ENCODE assay signal across 1 cellular context in genomic region chr13:52009985-52010384, GRCh38.
TF ChIP-seq lines count a peak whose summit lies in the region.

No MANE protein-coding gene starts in this region.

TF ChIP-seq in HEK293, 187 proteins besides CTCF, POLR2A, EP300 and RAD21:
- TF ChIP-seq ZNF747 (tag by site-specific recombination; IDR thresholded peaks at IDR 0.05) (no peak), ZNF354C (tag by site-specific recombination; IDR thresholded peaks at IDR 0.05; ENCODE audit: borderline replicate concordance, low read depth) (no peak), ZBTB26 (tag by site-specific recombination; optimal IDR thresholded peaks at IDR 0.05) (no peak), ZNF830 (tag by site-specific recombination; IDR thresholded peaks at IDR 0.05; ENCODE audit: low read depth) (no peak), ZNF311 (tag by site-specific recombination; IDR thresholded peaks at IDR 0.05; ENCODE audit: borderline replicate concordance) (no peak), INSM2 (tag by site-specific recombination; IDR thresholded peaks at IDR 0.05) (no peak)
